In genomic region chr12:8911606-8912268, GRCh38 we compare ENCODE assay signal across 1 cellular context.
TF ChIP-seq lines count a peak whose summit lies in the region.

No MANE protein-coding gene starts in this region.

TF ChIP-seq in H1, 55 proteins besides CTCF, POLR2A, EP300 and RAD21:
- TF ChIP-seq BCL11A (IDR thresholded peaks at IDR 0.05; ENCODE audit: low read depth in 2 of 2, low read length in 2 of 2), result peak; percentile 49 to 56
- TF ChIP-seq SP1 (IDR thresholded peaks at IDR 0.05; ENCODE audit: low read depth, low read length), result peak; percentile 47; the same call in 1 of the 2 replicates
- TF ChIP-seq HDAC2 (IDR thresholded peaks at IDR 0.05; ENCODE audit: borderline replicate concordance in 1 of 2, low read depth in 2 of 2, low read length in 2 of 2), result peak; percentile 40 to 78; a peak in 3 of 4 replicates
- TF ChIP-seq GTF2F1 (IDR thresholded peaks at IDR 0.05; ENCODE audit: borderline replicate concordance, low read depth, low read length), result no peak
- 0 out of 2 replicates have a peak, but pooled peaks have one; percentile 69 for TF ChIP-seq CHD1 (IDR thresholded peaks at IDR 0.05; ENCODE audit: low read depth, low read length)
- peak; percentile 19; the same call in 1 of the 2 replicates for TF ChIP-seq MAFK (IDR thresholded peaks at IDR 0.05; ENCODE audit: low read depth, low read length)
- peak; percentile 57; the same call in 1 of the 2 replicates for TF ChIP-seq CHD2 (IDR thresholded peaks at IDR 0.05; ENCODE audit: low read length)
- TF ChIP-seq JUND (IDR thresholded peaks at IDR 0.05; ENCODE audit: low read length), result no peak
- peak; percentile 92 for TF ChIP-seq TCF12 (IDR thresholded peaks at IDR 0.05; ENCODE audit: low read depth, low read length)
- no peak for TF ChIP-seq NRF1 (IDR thresholded peaks at IDR 0.05; ENCODE audit: low read depth, low read length)
- peak; percentile 79 for TF ChIP-seq ATF2 (IDR thresholded peaks at IDR 0.05; ENCODE audit: low read length)
- TF ChIP-seq SAP30 (IDR thresholded peaks at IDR 0.05; ENCODE audit: insufficient read depth, insufficient replicate concordance, low read length), result no peak
- no peak for TF ChIP-seq CBX5 (IDR thresholded peaks at IDR 0.05; ENCODE audit: low read depth, low read length)
- peak; percentile 17 for TF ChIP-seq ASH2L (IDR thresholded peaks at IDR 0.05; ENCODE audit: low read length)
- peak; percentile 69; the same call in 1 of the 2 replicates for TF ChIP-seq SRF (IDR thresholded peaks at IDR 0.05; ENCODE audit: low read depth, low read length)
- TF ChIP-seq NANOG (IDR thresholded peaks at IDR 0.05; ENCODE audit: insufficient read depth, low read depth, low read length, poor library complexity, severe bottlenecking), result peak; percentile 96
- peak; percentile 96 for TF ChIP-seq CHD7 (IDR thresholded peaks at IDR 0.05; ENCODE audit: insufficient replicate concordance, low read length)
- TF ChIP-seq SP4 (IDR thresholded peaks at IDR 0.05; ENCODE audit: low read length), result no peak
- TF ChIP-seq POU5F1 (IDR thresholded peaks at IDR 0.05; ENCODE audit: low read depth, low read length), result peak; percentile 95
